In genomic region chr7:138079137-138079536, GRCh38 we compare ENCODE assay signal across 24 cellular contexts. TPM values are rescaled to one million over a fixed set of nuclear protein-coding genes. Genes with fewer than 3 reads are reported as not detected.
DNase-seq lines count a peak whose midpoint lies in the region; ATAC-seq, FAIRE-seq and TF ChIP-seq lines count a peak whose summit lies in the region.
"Had no signal": no experiment of that assay in that cellular context is flagged by ENCODE, and none has a peak within 500 bp of the region (broad histone marks: within the 10 kb centered on the region; RNA-seq: fewer than 3 reads in every experiment).

No MANE protein-coding gene starts in this region.

- H3K4me1 Mint-ChIP-seq in activated CD8-positive, alpha-beta memory T cell treated with anti-CD3 and anti-CD28 coated beads, Interleukin-2, amount 10 ng/mL, durations not matched to agents 7 days and 5 days, result no peaks in the 10 kb centered on the region
- H3K4me1 Mint-ChIP-seq: CD4-positive, CD25-positive, alpha-beta regulatory T cell; CD8-positive, alpha-beta memory T cell had no signal

- H3K4me3 ChIP-seq in GM12878, result no peak overlapping the region
- H3K4me3 ChIP-seq: GM23248, HAP-1 had no signal

- CTCF ChIA-PET in GM12878 (lab: Yijun Ruan, JAX), result interaction anchor here (1.2 kb wide), 1 partner anchor 14 kb away, joined by 5 read pairs; no protein-coding TSS in a partner anchor
- CTCF ChIA-PET in activated CD8-positive, alpha-beta memory T cell treated with anti-CD3 and anti-CD28 coated beads, Interleukin-2, amount 10 ng/mL, durations not matched to agents 7 days and 5 days (lab: Charles Lee), result no interaction called here

- no peak for TF ChIP-seq RAD21 in GM12878 (IDR thresholded peaks at IDR 0.05; ENCODE audit: insufficient read depth, low read depth, low read length)

- no peaks in the 10 kb centered on the region for H3K79me2 ChIP-seq in GM12878 (ENCODE audit: control insufficient read depth, insufficient read depth, low read length)

- H3K9me3 Mint-ChIP-seq in activated CD8-positive, alpha-beta memory T cell treated with anti-CD3 and anti-CD28 coated beads, Interleukin-2, amount 10 ng/mL, durations not matched to agents 7 days and 5 days (ENCODE audit: low read depth), result no peaks in the 10 kb centered on the region

- H3K36me3 ChIP-seq in GM12878 (ENCODE audit: control insufficient read depth in 2 of 2, insufficient read depth in 2 of 2, low read length in 1 of 2), result no peaks in the 10 kb centered on the region
- H3K36me3 ChIP-seq: BE2C, HAP-1 had no signal

- no peaks in the 10 kb centered on the region for H4K20me1 ChIP-seq in GM12878 (ENCODE audit: control insufficient read depth, insufficient read depth)

- H3K4me2 ChIP-seq in GM12878 (ENCODE audit: control insufficient read depth, insufficient read depth), result no peak overlapping the region
- H3K4me2 ChIP-seq: KMS-11 had no signal

- H3K4me3 Mint-ChIP-seq in activated CD8-positive, alpha-beta memory T cell treated with anti-CD3 and anti-CD28 coated beads, Interleukin-2, amount 10 ng/mL, durations not matched to agents 7 days and 5 days, result no peak overlapping the region
- H3K4me3 Mint-ChIP-seq: CD4-positive, CD25-positive, alpha-beta regulatory T cell; CD8-positive, alpha-beta memory T cell had no signal

- RAD21 ChIA-PET in GM12878 (lab: Charles Lee; ENCODE audit: unreplicated experiment), result no interaction called here

- no peaks in the 10 kb centered on the region for H3K27me3 ChIP-seq in GM12878 (replicated peaks in 1 of 2; ENCODE audit: control insufficient read depth in 2 of 2, insufficient read depth in 2 of 2, low read length in 1 of 2)
- H3K27me3 ChIP-seq: BE2C had no signal

- TF ChIP-seq CTCF in GM12878 (IDR thresholded peaks at IDR 0.05 in 2 of 3, conservative IDR thresholded peaks at IDR 0.05 in 1 of 3; ENCODE audit: control insufficient read depth in 2 of 3, extremely low read depth in 1 of 3, insufficient read depth in 1 of 3, low read depth in 3 of 3, low read length in 3 of 3), result no peak

- FAIRE-seq in GM12891 (lab: Jason Lieb, UNC), result no peak
- FAIRE-seq in GM12878 (lab: Jason Lieb, UNC), result no peak
- FAIRE-seq: A204.1, D721Med had no signal

- SMC1A ChIA-PET in GM12878 (lab: Charles Lee; ENCODE audit: uncharacterized antibody, unreplicated experiment), result interaction anchor here (2.2 kb wide), 1 partner anchor 13 kb away, joined by 4 read pairs; no protein-coding TSS in a partner anchor

- peaks cover 6% of the 10 kb centered on the region; the same call in 2 of the 3 replicates for H3K9me3 ChIP-seq in GM12878 (replicated peaks; ENCODE audit: control insufficient read depth, insufficient read depth, low read length)
- H3K9me3 ChIP-seq: BE2C had no signal

- no peak overlapping the region for H3K27ac Mint-ChIP-seq in activated CD8-positive, alpha-beta memory T cell treated with anti-CD3 and anti-CD28 coated beads, Interleukin-2, amount 10 ng/mL, durations not matched to agents 7 days and 5 days
- H3K27ac Mint-ChIP-seq: CD4-positive, CD25-positive, alpha-beta regulatory T cell; CD8-positive, alpha-beta memory T cell had no signal

- ATAC-seq in GM19351 (IDR thresholded peaks at IDR 0.05; ENCODE audit: unreplicated experiment) (peak; percentile 70), GM12878 (peak; percentile 44; the same call in 2 of the 3 replicates)
- no peak for ATAC-seq in activated CD8-positive, alpha-beta memory T cell treated with anti-CD3 and anti-CD28 coated beads, Interleukin-2, amount 10 ng/mL, durations not matched to agents 7 days and 5 days

- H3K27ac ChIP-seq in GM12878 (ENCODE audit: control insufficient read depth, insufficient read depth), result no peak overlapping the region
- H3K27ac ChIP-seq: GM23248, HL-60, KMS-11 had no signal

- no peak overlapping the region for H3K9ac ChIP-seq in GM12878 (ENCODE audit: control insufficient read depth, insufficient read depth, low read length)
- H3K9ac ChIP-seq: GM23248, KMS-11 had no signal

- no peaks in the 10 kb centered on the region for H3K4me1 ChIP-seq in GM12878 (ENCODE audit: control insufficient read depth, insufficient read depth, low read length)
- H3K4me1 ChIP-seq: Caco-2, HAP-1 had no signal

- intact Hi-C loops in GM12878 (cut with micrococcal nuclease; ENCODE audit: unreplicated experiment), result no loop called here

- TF ChIP-seq POLR2A in GM12891 (IDR thresholded peaks at IDR 0.05; ENCODE audit: low read depth, low read length) (no peak), GM12878 (IDR thresholded peaks at IDR 0.05; ENCODE audit: low read depth, low read length) (no peak)

- H2AFZ ChIP-seq in GM12878 (ENCODE audit: control insufficient read depth, low read depth, low read length), result no peak overlapping the region
- H2AFZ ChIP-seq: GM23248 had no signal

- in situ Hi-C loops in GM12878 (cut with MboI), result no loop called here

- WGBS in GM12878 (ENCODE audit: insufficient coverage, insufficient replicate concordance, low lambda C conversion rate, missing lambda C conversion rate), result 50% methylated on average over 1 of the region's 1 CpG

- no peak for DNase-seq in GM12891 (ENCODE audit: insufficient read length, low spot score)
- DNase-seq in MV-4-11 (lab: John Stamatoyannopoulos, UW), result peak; percentile 47
- DNase-seq in GM12878 (ENCODE audit: low read depth, low spot score), result no peak
- DNase-seq in activated CD8-positive, alpha-beta memory T cell treated with anti-CD3 and anti-CD28 coated beads, Interleukin-2, amount 10 ng/mL, durations not matched to agents 7 days and 5 days, result no peak
- DNase-seq in germinal center (ENCODE audit: low spot score), result no peak
- DNase-seq in HCEC 1CT, result no peak
- DNase-seq: ACHN; BE2C; C1 segment of cervical spinal cord; Caco-2; CD4-positive, CD25-positive, alpha-beta regulatory T cell; CD8-positive, alpha-beta memory T cell; DMS79; GDM1; GM23248 had no signal

- H3K36me3 Mint-ChIP-seq in activated CD8-positive, alpha-beta memory T cell treated with anti-CD3 and anti-CD28 coated beads, Interleukin-2, amount 10 ng/mL, durations not matched to agents 7 days and 5 days, result no peaks in the 10 kb centered on the region
- H3K36me3 Mint-ChIP-seq: CD4-positive, CD25-positive, alpha-beta regulatory T cell; CD8-positive, alpha-beta memory T cell had no signal

- POLR2A ChIA-PET in GM12878 (lab: Charles Lee), result no interaction called here

- no peaks in the 10 kb centered on the region for H3K27me3 Mint-ChIP-seq in activated CD8-positive, alpha-beta memory T cell treated with anti-CD3 and anti-CD28 coated beads, Interleukin-2, amount 10 ng/mL, durations not matched to agents 7 days and 5 days

- no TSS peak for BruUV-seq in GM12878 (replicated peaks; lab: Mats Ljungman, UMichigan)

- TF ChIP-seq EP300 in GM12878 (IDR thresholded peaks at IDR 0.05; ENCODE audit: borderline replicate concordance in 1 of 2, control insufficient read depth in 1 of 2, low read depth in 2 of 2, low read length in 2 of 2), result no peak

TF ChIP-seq in GM12891, 5 proteins besides CTCF, POLR2A, EP300 and RAD21:
- TF ChIP-seq SPI1 (IDR thresholded peaks at IDR 0.05; ENCODE audit: low read depth, low read length) (peak; percentile 55; the same call in 1 of the 2 replicates), POLR2AphosphoS5 (IDR thresholded peaks at IDR 0.05; ENCODE audit: low read depth, low read length) (no peak)

TF ChIP-seq in GM12878, 131 proteins besides CTCF, POLR2A, EP300 and RAD21:
- TF ChIP-seq LARP7 (IDR thresholded peaks at IDR 0.05), result no peak
- TF ChIP-seq SIN3A (IDR thresholded peaks at IDR 0.05; ENCODE audit: low read depth, low read length), result no peak
- TF ChIP-seq ZNF622 (IDR thresholded peaks at IDR 0.05), result no peak
- TF ChIP-seq PAX8 (IDR thresholded peaks at IDR 0.05), result no peak
- TF ChIP-seq HDGF (IDR thresholded peaks at IDR 0.05), result no peak
- TF ChIP-seq GABPA (IDR thresholded peaks at IDR 0.05; ENCODE audit: low read depth), result no peak

RNA-seq across cellular contexts. Expression of gene AKR1D1, which starts 2.9 kb away (rescaled TPM):
- polyA plus RNA-seq in GM12891 (2012; ENCODE audit: low read depth, missing spikeins), result not detected
- total RNA-seq in GM12878 (2013; cell fraction: nucleolus; rRNA removed), result not detected in 2 replicates
- not detected in 2 replicates for total RNA-seq in GM12878 (2014; rRNA removed)
- total RNA-seq in GM12878 (2014; rRNA removed; fragmentation: Illumina TruSeq; extraction: Trizol), result not detected in 2 replicates
- total RNA-seq in GM12878 (2021), result not detected in 2 replicates
- polyA plus RNA-seq in GM12878 (2011; ENCODE audit: low read depth), result not detected
- not detected in 2 replicates for polyA plus RNA-seq in GM12878 (2011; rRNA removed)
- not detected in 2 replicates for polyA plus RNA-seq in GM12878 (2011; cell fraction: cytosol; rRNA removed)
- not detected in 2 replicates for polyA plus RNA-seq in GM12878 (2011; cell fraction: nucleus; rRNA removed)
- not detected in 2 replicates for polyA plus RNA-seq in GM12878 (2012)
- not detected in 2 replicates for polyA plus RNA-seq in GM12878 (2014; fragmentation: Illumina TruSeq; extraction: Trizol)
- polyA plus RNA-seq in GM12878 (2014; fragmentation: Nextera tagmentation; extraction: Ambion mirVana), result under 1 TPM in 1 of 2 experiments, not detected in 1; 0.34 TPM
- 0.13 TPM in 1 of 2 replicates, not detected in the other for polyA plus RNA-seq in GM12878 (2014; rRNA removed)
- under 1 TPM in 1 of 2 experiments, not detected in 1; 0.09 TPM for polyA plus RNA-seq in GM12878 (2016; fragmentation: Nextera tagmentation; extraction: Ambion mirVana)
- not detected in 2 replicates for polyA minus RNA-seq in GM12878 (2011; rRNA and poly(A)+ RNA removed)
- not detected in 2 replicates for polyA minus RNA-seq in GM12878 (2011; cell fraction: cytosol; rRNA and poly(A)+ RNA removed)
- polyA minus RNA-seq in GM12878 (2011; cell fraction: nucleus; rRNA and poly(A)+ RNA removed), result not detected in 2 replicates
- total RNA-seq in activated CD8-positive, alpha-beta memory T cell treated with anti-CD3 and anti-CD28 coated beads, Interleukin-2, amount 10 ng/mL, durations not matched to agents 7 days and 5 days, result not detected
- total RNA-seq: CD4-positive, CD25-positive, alpha-beta regulatory T cell; CD8-positive, alpha-beta memory T cell; Daoy; GM23248; H4; HT1080 had no signal
- polyA plus RNA-seq: CD4-positive, CD25-positive, alpha-beta regulatory T cell; CD8-positive, alpha-beta memory T cell; GM23248 had no signal
